1 cellular context compared by ENCODE assay signal in the genomic region with DNA sequence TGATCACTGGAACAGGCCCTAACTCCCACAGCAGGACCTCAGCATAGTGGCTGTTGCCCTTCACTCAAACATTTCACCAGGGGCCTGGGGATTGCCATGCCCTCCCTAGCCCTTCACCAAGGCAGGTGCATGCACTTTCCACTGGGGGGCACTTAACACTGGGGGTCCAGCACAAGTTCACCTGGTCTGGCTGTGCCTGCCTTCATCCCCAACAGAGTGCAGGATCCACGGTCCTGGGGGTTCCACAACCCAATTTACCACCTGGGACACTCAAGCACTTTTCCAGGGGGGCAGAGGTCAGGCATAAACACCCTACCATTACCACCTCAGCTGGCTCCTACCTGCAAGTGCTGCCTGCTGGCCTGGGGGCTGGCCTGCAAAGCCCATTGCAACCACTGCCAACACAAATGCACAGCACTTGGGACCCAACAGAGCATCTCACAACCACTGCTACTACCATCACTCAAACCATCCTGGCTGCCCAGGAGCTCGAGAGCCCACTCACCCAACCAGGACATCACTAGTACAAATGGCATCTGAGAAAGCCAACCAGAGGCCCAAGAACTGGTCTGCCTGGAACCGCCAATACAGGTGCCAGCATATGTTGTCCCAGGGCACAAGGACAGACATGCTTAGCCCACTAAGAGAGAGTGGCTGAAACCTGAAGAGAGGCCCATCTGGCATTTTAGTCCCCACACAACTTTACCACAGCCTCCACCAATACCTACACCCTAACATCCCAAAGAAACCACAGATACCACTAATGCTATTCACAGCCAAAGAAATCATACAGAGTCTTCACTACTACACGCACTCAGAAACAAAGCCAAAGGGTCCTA.
TF ChIP-seq lines count a peak whose summit lies in the region.

No MANE protein-coding gene starts in this region.

TF ChIP-seq in H1, 55 proteins besides CTCF, POLR2A, EP300 and RAD21:
- TF ChIP-seq SP4 (IDR thresholded peaks at IDR 0.05; ENCODE audit: low read length) (no peak), CEBPB (IDR thresholded peaks at IDR 0.05; ENCODE audit: low read depth, low read length) (no peak), USF2 (IDR thresholded peaks at IDR 0.05; ENCODE audit: low read length) (no peak), KDM1A (IDR thresholded peaks at IDR 0.05; ENCODE audit: borderline replicate concordance, low read length) (no peak), RBBP5 (IDR thresholded peaks at IDR 0.05; ENCODE audit: borderline replicate concordance, low read depth, low read length) (no peak), CREB1 (IDR thresholded peaks at IDR 0.05) (no peak), RXRA (IDR thresholded peaks at IDR 0.05; ENCODE audit: insufficient read depth, low read depth, low read length) (no peak), SP2 (IDR thresholded peaks at IDR 0.05; ENCODE audit: low read length) (no peak), HDAC2 (IDR thresholded peaks at IDR 0.05; ENCODE audit: borderline replicate concordance in 1 of 2, low read depth in 2 of 2, low read length in 2 of 2) (no peak), SIN3A (conservative IDR thresholded peaks at IDR 0.05 in 1 of 2, IDR thresholded peaks at IDR 0.05 in 1 of 2; ENCODE audit: low read depth in 1 of 2, low read length in 2 of 2) (no peak), FOSL1 (IDR thresholded peaks at IDR 0.05; ENCODE audit: insufficient read depth, low read depth, low read length) (no peak), NRF1 (IDR thresholded peaks at IDR 0.05; ENCODE audit: low read depth, low read length) (no peak), RFX5 (IDR thresholded peaks at IDR 0.05; ENCODE audit: borderline replicate concordance, low read depth, low read length) (no peak), BACH1 (IDR thresholded peaks at IDR 0.05; ENCODE audit: low read length) (no peak), JUND (IDR thresholded peaks at IDR 0.05; ENCODE audit: low read length) (no peak), BRCA1 (IDR thresholded peaks at IDR 0.05; ENCODE audit: low read depth, low read length) (no peak), KDM5A (IDR thresholded peaks at IDR 0.05; ENCODE audit: low read length) (no peak), RNF2 (IDR thresholded peaks at IDR 0.05; ENCODE audit: borderline replicate concordance, low read depth, low read length, missing control alignments, poor library complexity, severe bottlenecking) (no peak)
- TF ChIP-seq, protein P1, sequence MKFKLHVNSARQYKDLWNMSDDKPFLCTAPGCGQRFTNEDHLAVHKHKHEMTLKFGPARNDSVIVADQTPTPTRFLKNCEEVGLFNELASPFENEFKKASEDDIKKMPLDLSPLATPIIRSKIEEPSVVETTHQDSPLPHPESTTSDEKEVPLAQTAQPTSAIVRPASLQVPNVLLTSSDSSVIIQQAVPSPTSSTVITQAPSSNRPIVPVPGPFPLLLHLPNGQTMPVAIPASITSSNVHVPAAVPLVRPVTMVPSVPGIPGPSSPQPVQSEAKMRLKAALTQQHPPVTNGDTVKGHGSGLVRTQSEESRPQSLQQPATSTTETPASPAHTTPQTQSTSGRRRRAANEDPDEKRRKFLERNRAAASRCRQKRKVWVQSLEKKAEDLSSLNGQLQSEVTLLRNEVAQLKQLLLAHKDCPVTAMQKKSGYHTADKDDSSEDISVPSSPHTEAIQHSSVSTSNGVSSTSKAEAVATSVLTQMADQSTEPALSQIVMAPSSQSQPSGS (IDR thresholded peaks at IDR 0.05; ENCODE audit: low read length): no peak
TF ChIP-seq in H1: peak in this region for 0.
